In the genomic region with DNA sequence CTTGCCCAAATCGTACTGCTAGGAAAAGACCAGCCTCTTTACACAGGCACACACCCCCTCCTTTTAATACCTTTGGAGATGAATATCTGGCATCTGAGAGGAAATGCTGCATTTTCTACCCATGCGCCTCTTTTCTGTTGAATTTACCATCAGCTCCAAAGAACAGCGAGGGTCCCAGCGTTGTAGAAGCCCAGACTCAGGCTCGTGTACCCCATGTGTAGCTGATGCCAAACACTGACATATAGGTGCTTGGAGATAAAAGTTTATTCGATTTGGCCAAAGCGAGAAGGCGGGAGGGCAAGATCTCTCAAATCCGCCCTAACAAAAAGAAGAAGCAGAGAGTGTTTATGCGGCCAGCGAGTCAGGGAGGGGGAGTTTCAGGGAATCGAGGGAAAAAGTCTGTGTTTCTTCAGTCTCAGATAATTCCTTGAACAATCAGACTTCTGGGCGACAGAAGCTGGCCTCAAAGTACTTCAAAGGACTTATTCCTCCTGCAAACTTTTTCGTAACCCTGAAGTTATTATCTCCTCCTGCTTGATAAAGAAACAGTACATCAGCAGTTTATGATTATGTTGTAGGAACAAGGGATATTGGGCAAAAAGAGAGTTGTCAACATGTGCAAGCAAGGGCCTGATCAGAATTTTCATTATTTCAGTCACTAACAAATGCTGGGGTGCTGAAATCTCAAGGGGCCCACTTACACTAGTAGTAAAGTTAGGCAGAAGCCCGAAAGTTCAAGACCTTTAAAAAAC, we compare ENCODE assay signal across 9 cellular contexts. TPM values are rescaled to one million over a fixed set of nuclear protein-coding genes. Genes with fewer than 3 reads are reported as not detected.
DNase-seq lines count a peak whose midpoint lies in the region; ATAC-seq and TF ChIP-seq lines count a peak whose summit lies in the region.
"Had no signal": no experiment of that assay in that cellular context is flagged by ENCODE, and none has a peak within 500 bp of the region (broad histone marks: within the 10 kb centered on the region; RNA-seq: fewer than 3 reads in every experiment).

No MANE protein-coding gene starts in this region.

- intact Hi-C loops in A673 (cut with micrococcal nuclease; ENCODE audit: unreplicated experiment): no loop called here
- intact Hi-C loops in activated T-helper 1 cell treated with anti-CD3 and anti-CD28 coated beads, Interleukin-12 subunit alpha, Interleukin-12 subunit beta, Interleukin-2, Interleukin-4 antibody, amounts not matched to agents 30 ng/mL and 10 ng/mL and 1 ng/mL, durations not matched to agents 14 hours and 24 hours and 36 hours (cut with micrococcal nuclease): loop anchor here (2.0 to 5.0 kb wide), 3 partner anchors 13 to 642 kb away; no protein-coding TSS in a partner anchor

- H3K4me3 ChIP-seq in A673 (ENCODE audit: low read depth, low read length, poor library complexity, severe bottlenecking): peak overlapping the region; percentile 60
- peak overlapping the region; percentile 78 for H3K4me3 ChIP-seq in thymus (ENCODE audit: low read length)

- POLR2A ChIA-PET in A673 (lab: Charles Lee; ENCODE audit: low non-redundant PET): interaction anchor here (0.8 kb wide), 1 partner anchor 326 kb away, joined by 9 read pairs; no protein-coding TSS in a partner anchor

- DNase-seq in A673 (ENCODE audit: low spot score) (no peak), NCI-H1417 treated with DMSO at 0.1 percent for 48 hours (lab: John Stamatoyannopoulos, UW) (no peak)
- DNase-seq in activated T-helper 1 cell treated with anti-CD3 and anti-CD28 coated beads, Interleukin-12 subunit alpha, Interleukin-12 subunit beta, Interleukin-2, Interleukin-4 antibody, amounts not matched to agents 30 ng/mL and 10 ng/mL and 1 ng/mL, durations not matched to agents 14 hours and 24 hours and 36 hours (ENCODE audit: low spot score): no peak

- 13% methylated on average over 15 of the region's 15 CpGs for whole genome bisulfite sequencing in thymus

- H3K9me3 Mint-ChIP-seq in activated T-helper 1 cell treated with anti-CD3 and anti-CD28 coated beads, Interleukin-12 subunit alpha, Interleukin-12 subunit beta, Interleukin-2, Interleukin-4 antibody, amounts not matched to agents 30 ng/mL and 10 ng/mL and 1 ng/mL, durations not matched to agents 14 hours and 24 hours and 36 hours: no peaks in the 10 kb centered on the region

- H3K4me3 Mint-ChIP-seq in activated T-helper 1 cell treated with anti-CD3 and anti-CD28 coated beads, Interleukin-12 subunit alpha, Interleukin-12 subunit beta, Interleukin-2, Interleukin-4 antibody, amounts not matched to agents 30 ng/mL and 10 ng/mL and 1 ng/mL, durations not matched to agents 14 hours and 24 hours and 36 hours: peak overlapping the region; percentile 82

- ATAC-seq in GM19023 (IDR thresholded peaks at IDR 0.05; ENCODE audit: unreplicated experiment): peak; percentile 11
- peak; percentile 6 for ATAC-seq in HG03342 (IDR thresholded peaks at IDR 0.05; ENCODE audit: unreplicated experiment)
- ATAC-seq in GM21367 (IDR thresholded peaks at IDR 0.05; ENCODE audit: unreplicated experiment): no peak

- no peak overlapping the region for H3K27ac Mint-ChIP-seq in activated T-helper 1 cell treated with anti-CD3 and anti-CD28 coated beads, Interleukin-12 subunit alpha, Interleukin-12 subunit beta, Interleukin-2, Interleukin-4 antibody, amounts not matched to agents 30 ng/mL and 10 ng/mL and 1 ng/mL, durations not matched to agents 14 hours and 24 hours and 36 hours

- BruUV-seq in A673 (replicated peaks; lab: Mats Ljungman, UMichigan): no TSS peak

- H3K36me3 Mint-ChIP-seq in activated T-helper 1 cell treated with anti-CD3 and anti-CD28 coated beads, Interleukin-12 subunit alpha, Interleukin-12 subunit beta, Interleukin-2, Interleukin-4 antibody, amounts not matched to agents 30 ng/mL and 10 ng/mL and 1 ng/mL, durations not matched to agents 14 hours and 24 hours and 36 hours (ENCODE audit: low read depth): no peaks in the 10 kb centered on the region

- H3K27ac ChIP-seq in A673 (ENCODE audit: low read depth, low read length, poor library complexity, severe bottlenecking): no peak overlapping the region
- H3K27ac ChIP-seq in layer of hippocampus (ENCODE audit: low read depth, low read length): peak overlapping the region; percentile 10
- peak overlapping the region; percentile 46 for H3K27ac ChIP-seq in thymus (ENCODE audit: low read depth)

- TF ChIP-seq CTCF in A673 (conservative IDR thresholded peaks at IDR 0.05; ENCODE audit: low read depth, low read length): no peak

- H3K27me3 ChIP-seq in A673 (replicated peaks; ENCODE audit: insufficient read depth, low read depth, low read length, poor library complexity) (no peaks in the 10 kb centered on the region), layer of hippocampus (ENCODE audit: control insufficient read depth, insufficient read depth, low read length) (no peaks in the 10 kb centered on the region), thymus (ENCODE audit: control insufficient read depth, insufficient read depth) (no peaks in the 10 kb centered on the region)

- peaks cover 1% of the 10 kb centered on the region for H3K27me3 Mint-ChIP-seq in activated T-helper 1 cell treated with anti-CD3 and anti-CD28 coated beads, Interleukin-12 subunit alpha, Interleukin-12 subunit beta, Interleukin-2, Interleukin-4 antibody, amounts not matched to agents 30 ng/mL and 10 ng/mL and 1 ng/mL, durations not matched to agents 14 hours and 24 hours and 36 hours (ENCODE audit: insufficient read depth)

- H3K9me3 ChIP-seq in A673 (ENCODE audit: low read depth, low read length, poor library complexity, severe bottlenecking) (no peaks in the 10 kb centered on the region), thymus (ENCODE audit: control insufficient read depth) (no peaks in the 10 kb centered on the region)

- CTCF ChIA-PET in A673 (lab: Charles Lee): interaction anchor here (0.7 kb wide), 1 partner anchor 134 kb away, joined by 3 read pairs; no protein-coding TSS in a partner anchor

- peaks cover 33% of the 10 kb centered on the region for H3K4me1 Mint-ChIP-seq in activated T-helper 1 cell treated with anti-CD3 and anti-CD28 coated beads, Interleukin-12 subunit alpha, Interleukin-12 subunit beta, Interleukin-2, Interleukin-4 antibody, amounts not matched to agents 30 ng/mL and 10 ng/mL and 1 ng/mL, durations not matched to agents 14 hours and 24 hours and 36 hours (ENCODE audit: low read depth)

- H3K36me3 ChIP-seq in A673 (ENCODE audit: insufficient read depth, low read length, poor library complexity, severe bottlenecking) (no peaks in the 10 kb centered on the region), thymus (ENCODE audit: control insufficient read depth, insufficient read depth) (no peaks in the 10 kb centered on the region)

- H3K4me1 ChIP-seq in A673 (ENCODE audit: insufficient read depth, low read length, poor library complexity, severe bottlenecking): peaks cover 10% of the 10 kb centered on the region
- peaks cover 10% of the 10 kb centered on the region for H3K4me1 ChIP-seq in thymus (ENCODE audit: control insufficient read depth, insufficient read depth, low read length)

RNA-seq across cellular contexts. Expression of a gene that starts 0.6 kb away (rescaled TPM):
- total RNA-seq in A673 (2021): 7.7 and 8.1 TPM in 2 replicates
- total RNA-seq in activated T-helper 1 cell treated with anti-CD3 and anti-CD28 coated beads, Interleukin-12 subunit alpha, Interleukin-12 subunit beta, Interleukin-2, Interleukin-4 antibody, amounts not matched to agents 30 ng/mL and 10 ng/mL and 1 ng/mL, durations not matched to agents 14 hours and 24 hours and 36 hours: 15.3 and 16.8 TPM in 2 replicates
- 179 TPM for polyA plus RNA-seq in thymus

RNA-seq across cellular contexts. Expression of a gene that starts 35.9 kb away (rescaled TPM):
- 0.59 and 1.4 TPM in 2 replicates for total RNA-seq in A673 (2021)
- total RNA-seq in activated T-helper 1 cell treated with anti-CD3 and anti-CD28 coated beads, Interleukin-12 subunit alpha, Interleukin-12 subunit beta, Interleukin-2, Interleukin-4 antibody, amounts not matched to agents 30 ng/mL and 10 ng/mL and 1 ng/mL, durations not matched to agents 14 hours and 24 hours and 36 hours: 237 and 238 TPM in 2 replicates
- 114 TPM for polyA plus RNA-seq in thymus
- total RNA-seq: myocyte had no signal

Comparison
In these comparisons a context has a peak if more than half of its experiments do, and no peak if none do; other contexts are left out.
1. RNA of a gene that starts 35.9 kb away (total RNA-seq): 237 to 238 TPM in activated T-helper 1 cell treated with anti-CD3 and anti-CD28 coated beads, Interleukin-12 subunit alpha, Interleukin-12 subunit beta, Interleukin-2, Interleukin-4 antibody, amounts not matched to agents 30 ng/mL and 10 ng/mL and 1 ng/mL, durations not matched to agents 14 hours and 24 hours and 36 hours; 0.59 to 1.4 TPM in A673; every median in the first group is over 10 times any median in the second.